1 cellular context compared by ENCODE assay signal in genomic region chr3:8548502-8549300, GRCh38.
TF ChIP-seq lines count a peak whose summit lies in the region.

No MANE protein-coding gene starts in this region.

TF ChIP-seq in A549, 52 proteins besides CTCF, POLR2A, EP300 and RAD21:
- TF ChIP-seq MAFK (IDR thresholded peaks at IDR 0.05; ENCODE audit: partially characterized antibody) (peak; percentile 38), HOXB5 (CRISPR knock-in tag; IDR thresholded peaks at IDR 0.05) (no peak), GATA3 (IDR thresholded peaks at IDR 0.05; ENCODE audit: borderline replicate concordance) (no peak), ESRRA (IDR thresholded peaks at IDR 0.05; ENCODE audit: borderline replicate concordance, low read length) (no peak), HOXA7 (CRISPR knock-in tag; IDR thresholded peaks at IDR 0.05) (no peak), RFX5 (IDR thresholded peaks at IDR 0.05) (no peak), MAZ (IDR thresholded peaks at IDR 0.05; ENCODE audit: borderline replicate concordance, low read depth, low read length) (no peak)
